Comparison of ENCODE assay signal across 8 cellular contexts in genomic region chr3:32106929-32107362, GRCh38. TPM values are rescaled to one million over a fixed set of nuclear protein-coding genes. Genes with fewer than 3 reads are reported as not detected.
DNase-seq lines count a peak whose midpoint lies in the region; ATAC-seq and TF ChIP-seq lines count a peak whose summit lies in the region.

No MANE protein-coding gene starts in this region.

- no peak for TF ChIP-seq CTCF in AG10803 (conservative IDR thresholded peaks at IDR 0.05; ENCODE audit: low read length)
- TF ChIP-seq CTCF in mesothelial cell of epicardium (IDR thresholded peaks at IDR 0.05; ENCODE audit: unreplicated experiment): no peak
- TF ChIP-seq CTCF in uterus (IDR thresholded peaks at IDR 0.05): no peak

- peak overlapping the region; percentile 69 for H3K27ac Mint-ChIP-seq in mesothelial cell of epicardium

- peaks cover 12% of the 10 kb centered on the region for H3K27me3 Mint-ChIP-seq in mesothelial cell of epicardium (ENCODE audit: low read depth)

- ATAC-seq in GM21528 (IDR thresholded peaks at IDR 0.05; ENCODE audit: low FRiP score, unreplicated experiment): peak; percentile 31
- ATAC-seq in HG03175 (IDR thresholded peaks at IDR 0.05; ENCODE audit: unreplicated experiment): no peak

- H3K4me3 ChIP-seq in AG10803 (ENCODE audit: low read length) (peak overlapping the region; percentile 68), uterus (peak overlapping the region; percentile 38 to 76)

- H3K9me3 Mint-ChIP-seq in mesothelial cell of epicardium: peaks cover 14% of the 10 kb centered on the region

- peaks cover 15% of the 10 kb centered on the region for H3K4me1 Mint-ChIP-seq in mesothelial cell of epicardium

- DNase-seq in AG10803 (ENCODE audit: low read depth) (peak; percentile 2), OCI-M1 (lab: John Stamatoyannopoulos, UW) (peak; percentile 33), dermis blood vessel endothelial cell (peak; percentile 32), mesothelial cell of epicardium (ENCODE audit: low spot score in 2 of 2, unreplicated experiment in 2 of 2) (no peak), uterus (peak; percentile 26 to 39), NCI-H2227 (lab: John Stamatoyannopoulos, UW; ENCODE audit: unreplicated experiment) (no peak)

- no peaks in the 10 kb centered on the region for H3K27me3 ChIP-seq in uterus

- H3K4me1 ChIP-seq in uterus: no peaks in the 10 kb centered on the region

- TF ChIP-seq POLR2A in uterus (IDR thresholded peaks at IDR 0.05): no peak

- H3K36me3 ChIP-seq in uterus: no peaks in the 10 kb centered on the region

- no peaks in the 10 kb centered on the region for H3K9me3 ChIP-seq in uterus

- peak overlapping the region; percentile 64 to 74 for H3K27ac ChIP-seq in uterus

- intact Hi-C loops in uterus (cut with DNase I; ENCODE audit: low total_unique reads): no loop called here

- peak overlapping the region; percentile 86 for H3K4me3 Mint-ChIP-seq in mesothelial cell of epicardium

- H3K36me3 Mint-ChIP-seq in mesothelial cell of epicardium: peaks cover 9% of the 10 kb centered on the region

RNA-seq across cellular contexts. Expression of gene GPD1L, which starts 0.5 kb away (rescaled TPM):
- total RNA-seq in dermis blood vessel endothelial cell (19.9 and 26.0 TPM in 2 replicates), mesothelial cell of epicardium (8.5 to 10.4 TPM (median 9.3 TPM) in 3 replicates), uterus (10 to 100 TPM; 32.5 to 46.2 (median 41.1) TPM)

Comparison
In these comparisons a context has a peak if more than half of its experiments do, and no peak if none do; other contexts are left out.
1. DNase-seq: peak in AG10803 (single experiment), OCI-M1 (single experiment), dermis blood vessel endothelial cell (single experiment) and uterus (2 of 2); none in mesothelial cell of epicardium (0 of 2) and NCI-H2227 (single experiment).